In genomic region chr11:64094463-64095223, GRCh38 we compare ENCODE assay signal across 10 cellular contexts. TPM values are rescaled to one million over a fixed set of nuclear protein-coding genes. Genes with fewer than 3 reads are reported as not detected.
DNase-seq lines count a peak whose midpoint lies in the region; ATAC-seq and TF ChIP-seq lines count a peak whose summit lies in the region.
"Had no signal": no experiment of that assay in that cellular context is flagged by ENCODE, and none has a peak within 500 bp of the region (broad histone marks: within the 10 kb centered on the region; RNA-seq: fewer than 3 reads in every experiment).

No MANE protein-coding gene starts in this region.

- H3K36me3 ChIP-seq in DND-41 (ENCODE audit: insufficient read depth, low read length) = no peaks in the 10 kb centered on the region
- no peaks in the 10 kb centered on the region for H3K36me3 ChIP-seq in osteoblast (ENCODE audit: insufficient read depth, low read length)
- no peaks in the 10 kb centered on the region for H3K36me3 ChIP-seq in effector memory CD4-positive, alpha-beta T cell (ENCODE audit: control insufficient read depth, insufficient read depth, low read length)
- H3K36me3 ChIP-seq: lower lobe of right lung had no signal

- H3K4me3 Mint-ChIP-seq in activated CD4-positive, alpha-beta T cell treated with anti-CD3 and anti-CD28 coated beads, Interleukin-2, amount 10 ng/mL, durations not matched to agents 7 days and 5 days = no peak overlapping the region

- POLR2A ChIA-PET in activated CD4-positive, alpha-beta T cell treated with anti-CD3 and anti-CD28 coated beads, Interleukin-2, amount 10 ng/mL, durations not matched to agents 7 days and 5 days (lab: Charles Lee) = no interaction called here

- intact Hi-C loops in dorsolateral prefrontal cortex (cut with DNase I) = no loop called here

- TF ChIP-seq CTCF in DND-41 (IDR thresholded peaks at IDR 0.05; ENCODE audit: borderline replicate concordance, extremely low read depth, low read length, poor library complexity, severe bottlenecking) = no peak
- peak in 28 of 56 donors; percentile 7 to 48 (median 26) for TF ChIP-seq CTCF in dorsolateral prefrontal cortex (IDR thresholded peaks at IDR 0.05 in 54 of 56, conservative IDR thresholded peaks at IDR 0.05 in 2 of 56; ENCODE audit: low read depth in 1 of 56, partially characterized antibody in 56 of 56)
- no peak for TF ChIP-seq CTCF in osteoblast (IDR thresholded peaks at IDR 0.05; ENCODE audit: extremely low read depth, low read depth, low read length)

- H3K79me2 ChIP-seq in DND-41 (ENCODE audit: insufficient read depth, low read length) (no peaks in the 10 kb centered on the region), osteoblast (ENCODE audit: insufficient read depth, low read length) (no peaks in the 10 kb centered on the region)

- no peaks in the 10 kb centered on the region for H3K27me3 Mint-ChIP-seq in activated CD4-positive, alpha-beta T cell treated with anti-CD3 and anti-CD28 coated beads, Interleukin-2, amount 10 ng/mL, durations not matched to agents 7 days and 5 days

- peaks cover 8% of the 10 kb centered on the region for H3K4me1 Mint-ChIP-seq in activated CD4-positive, alpha-beta T cell treated with anti-CD3 and anti-CD28 coated beads, Interleukin-2, amount 10 ng/mL, durations not matched to agents 7 days and 5 days

- DNase-seq in DND-41 (no peak), NOMO-1 (lab: John Stamatoyannopoulos, UW; ENCODE audit: unreplicated experiment in 2 of 2) (peak; percentile 60 to 70), dorsolateral prefrontal cortex (peak in 4 of 10 donors; percentile 57 to 80 (median 64)), osteoblast (ENCODE audit: insufficient read length, low spot score, missing footprints) (peak; percentile 100)
- no peak for DNase-seq in activated CD4-positive, alpha-beta T cell treated with anti-CD3 and anti-CD28 coated beads, Interleukin-2, amount 10 ng/mL, durations not matched to agents 7 days and 5 days
- no peak for DNase-seq in stimulated activated naive CD4-positive, alpha-beta T cell (lab: John Stamatoyannopoulos, UW)
- DNase-seq in effector memory CD4-positive, alpha-beta T cell = no peak
- DNase-seq: activated CD8-positive, alpha-beta memory T cell treated with anti-CD3 and anti-CD28 coated beads, Interleukin-2, amount 50 U/mL, for 4 hours; lower lobe of right lung had no signal

- no peak overlapping the region for H3K9ac ChIP-seq in DND-41 (ENCODE audit: low read depth, low read length)

- H3K4me2 ChIP-seq in DND-41 (ENCODE audit: insufficient read depth, low read length) (no peak overlapping the region), osteoblast (ENCODE audit: insufficient read depth, low read length) (peak overlapping the region; percentile 59)

- H3K27ac ChIP-seq in DND-41 (ENCODE audit: low read length) = 0 out of 2 replicates have a peak overlapping the region, but pooled peaks have one; percentile 34
- peak overlapping the region in 58 of 59 donors; percentile 25 to 99 (median 93) for H3K27ac ChIP-seq in dorsolateral prefrontal cortex
- peak overlapping the region; percentile 77 for H3K27ac ChIP-seq in osteoblast (ENCODE audit: low read depth, low read length)
- H3K27ac ChIP-seq in effector memory CD4-positive, alpha-beta T cell (ENCODE audit: insufficient read depth, low read length, poor library complexity, severe bottlenecking) = no peak overlapping the region
- H3K27ac ChIP-seq: lower lobe of right lung had no signal

- no peaks in the 10 kb centered on the region for H3K9me3 Mint-ChIP-seq in activated CD4-positive, alpha-beta T cell treated with anti-CD3 and anti-CD28 coated beads, Interleukin-2, amount 10 ng/mL, durations not matched to agents 7 days and 5 days

- H3K36me3 Mint-ChIP-seq in activated CD4-positive, alpha-beta T cell treated with anti-CD3 and anti-CD28 coated beads, Interleukin-2, amount 10 ng/mL, durations not matched to agents 7 days and 5 days (ENCODE audit: low read depth) = no peaks in the 10 kb centered on the region

- no peak overlapping the region for H3K27ac Mint-ChIP-seq in activated CD4-positive, alpha-beta T cell treated with anti-CD3 and anti-CD28 coated beads, Interleukin-2, amount 10 ng/mL, durations not matched to agents 7 days and 5 days

- H3K27me3 ChIP-seq in DND-41 (ENCODE audit: insufficient read depth, low read length, poor library complexity) = no peaks in the 10 kb centered on the region
- H3K27me3 ChIP-seq in dorsolateral prefrontal cortex = no peaks in the 10 kb centered on the region
- no peaks in the 10 kb centered on the region for H3K27me3 ChIP-seq in osteoblast (ENCODE audit: insufficient read depth, low read length)
- no peaks in the 10 kb centered on the region for H3K27me3 ChIP-seq in effector memory CD4-positive, alpha-beta T cell (replicated peaks; ENCODE audit: control insufficient read depth, insufficient read depth, low read length, poor library complexity, severe bottlenecking)

- H3K4me1 ChIP-seq in DND-41 (ENCODE audit: insufficient read depth, low read length) = peaks cover 22% of the 10 kb centered on the region
- peaks cover 28% of the 10 kb centered on the region for H3K4me1 ChIP-seq in osteoblast (ENCODE audit: insufficient read depth, low read length)
- H3K4me1 ChIP-seq in effector memory CD4-positive, alpha-beta T cell (ENCODE audit: control insufficient read depth, insufficient read depth, low read length, poor library complexity, severe bottlenecking) = no peaks in the 10 kb centered on the region

- H4K20me1 ChIP-seq in DND-41 (ENCODE audit: insufficient read depth, low read length) (peaks cover 24% of the 10 kb centered on the region; the same call in 1 of the 2 replicates), osteoblast (ENCODE audit: insufficient read depth, low read length) (peaks cover 2% of the 10 kb centered on the region)

- no peaks in the 10 kb centered on the region for H3K9me3 ChIP-seq in DND-41 (ENCODE audit: insufficient read depth, low read length, severe bottlenecking)
- no peaks in the 10 kb centered on the region for H3K9me3 ChIP-seq in osteoblast (ENCODE audit: low read depth, low read length)
- H3K9me3 ChIP-seq in effector memory CD4-positive, alpha-beta T cell (ENCODE audit: control insufficient read depth, low read length) = no peaks in the 10 kb centered on the region
- H3K9me3 ChIP-seq: lower lobe of right lung had no signal

- H3K4me3 ChIP-seq in DND-41 (ENCODE audit: low read depth in 1 of 2, low read length in 2 of 2) (no peak overlapping the region), dorsolateral prefrontal cortex (peak overlapping the region in 1 of 59 donors; percentile 11), osteoblast (ENCODE audit: insufficient read depth, low read length) (no peak overlapping the region)
- H3K4me3 ChIP-seq in effector memory CD4-positive, alpha-beta T cell (ENCODE audit: insufficient read depth, low read depth, low read length, poor library complexity, severe bottlenecking) = no peak overlapping the region
- H3K4me3 ChIP-seq: lower lobe of right lung had no signal

- CTCF ChIA-PET in activated CD4-positive, alpha-beta T cell treated with anti-CD3 and anti-CD28 coated beads, Interleukin-2, amount 10 ng/mL, durations not matched to agents 7 days and 5 days (lab: Charles Lee) = no interaction called here

- H2AFZ ChIP-seq in DND-41 (ENCODE audit: low read depth, low read length) = no peak overlapping the region
- peak overlapping the region; percentile 50 for H2AFZ ChIP-seq in osteoblast (ENCODE audit: low read length)

- ATAC-seq in DND-41 (ENCODE audit: insufficient read depth, low read depth) = no peak
- ATAC-seq in GM19467 (IDR thresholded peaks at IDR 0.05; ENCODE audit: unreplicated experiment) = no peak

RNA-seq across cellular contexts. Expression of gene FLRT1, which starts 58.9 kb away (rescaled TPM):
- total RNA-seq in dorsolateral prefrontal cortex (10 to 100 TPM in 101 of 120 experiments, 1 to 10 TPM in 19; 5.1 to 24.0 (median 13.6) TPM), osteoblast (under 0.01 and 0.29 TPM in 2 replicates)
- not detected for total RNA-seq in activated CD4-positive, alpha-beta T cell treated with anti-CD3 and anti-CD28 coated beads, Interleukin-2, amount 10 ng/mL, durations not matched to agents 7 days and 5 days
- total RNA-seq: lower lobe of right lung had no signal

Comparison
In these comparisons a context has a peak if more than half of its experiments do, and no peak if none do; other contexts are left out.
1. DNase-seq: peak in NOMO-1 (2 of 2) and osteoblast (single experiment); none in DND-41 (single experiment), activated CD4-positive, alpha-beta T cell treated with anti-CD3 and anti-CD28 coated beads, Interleukin-2, amount 10 ng/mL, durations not matched to agents 7 days and 5 days (single experiment), stimulated activated naive CD4-positive, alpha-beta T cell (0 of 6) and effector memory CD4-positive, alpha-beta T cell (0 of 3).